20 cellular contexts compared by ENCODE assay signal in the genomic region with DNA sequence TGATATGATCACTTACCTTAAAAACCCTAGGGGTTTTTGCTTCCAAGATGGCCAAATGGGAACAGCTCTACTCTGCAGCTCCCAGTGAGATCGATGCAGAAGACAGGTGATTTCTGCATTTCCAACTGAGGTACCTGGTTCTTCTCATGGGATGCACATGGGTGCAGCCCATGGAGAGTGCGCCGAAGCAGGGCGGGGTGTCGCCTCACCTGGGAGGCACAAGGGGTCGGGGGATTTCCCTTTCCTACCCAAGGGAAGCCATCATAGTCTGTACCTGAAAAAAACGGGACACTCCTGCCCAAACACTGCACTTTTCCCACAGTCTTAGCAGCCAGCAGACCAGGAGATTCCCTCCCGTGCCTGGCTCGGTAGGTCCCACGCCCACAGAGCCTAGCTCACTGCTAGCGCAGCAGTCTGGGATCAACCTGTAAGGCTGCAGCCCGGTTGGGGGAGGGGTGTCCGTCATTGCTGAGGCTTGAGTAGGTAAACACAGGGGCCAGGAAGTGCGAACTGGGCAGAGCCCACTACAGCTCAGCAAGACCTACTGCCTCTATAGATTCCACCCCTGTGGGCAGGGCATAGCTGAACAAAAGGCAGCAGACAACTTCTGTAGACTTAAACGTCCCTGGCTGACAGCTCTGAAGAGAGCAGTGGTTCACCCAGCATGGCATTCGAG.
A peak's percentile ranks its signal among the peaks of the same experiment; 100 is the strongest.
DNase-seq lines count a peak whose midpoint lies in the region; ATAC-seq and FAIRE-seq lines count a peak whose summit lies in the region.
"Had no signal": no experiment of that assay in that cellular context is flagged by ENCODE, and none has a peak within 500 bp of the region (broad histone marks: within the 10 kb centered on the region; RNA-seq: fewer than 3 reads in every experiment).

No MANE protein-coding gene starts in this region.

- H3K4me2 ChIP-seq in trophoblast cell (ENCODE audit: low read length) = no peak overlapping the region

- H3K23ac ChIP-seq in trophoblast cell (ENCODE audit: low read length) = no peak overlapping the region

- H3K27me3 ChIP-seq in trophoblast cell (ENCODE audit: insufficient read depth, low read length) = no peaks in the 10 kb centered on the region
- H3K27me3 ChIP-seq: MG63 had no signal

- WGBS in trophoblast cell (ENCODE audit: extremely low coverage, insufficient coverage, insufficient read length) = no CpG with 5 or more reads among the region's 16 CpGs

- no peak overlapping the region for H2BK12ac ChIP-seq in trophoblast cell (ENCODE audit: low read length)

- no peak overlapping the region for H3K9ac ChIP-seq in trophoblast cell (ENCODE audit: low read length)

- no peak overlapping the region for H4K8ac ChIP-seq in trophoblast cell (ENCODE audit: low read depth, low read length)

- no peak for ATAC-seq in GM19463 (IDR thresholded peaks at IDR 0.05; ENCODE audit: unreplicated experiment)
- ATAC-seq: GM12878 had no signal

- no peak overlapping the region for H3K14ac ChIP-seq in trophoblast cell (ENCODE audit: low read length)

- H2BK5ac ChIP-seq in trophoblast cell (ENCODE audit: low read depth, low read length, poor library complexity) = no peak overlapping the region

- H3K4me3 ChIP-seq in trophoblast cell (ENCODE audit: low read depth, low read length) = no peak overlapping the region
- H3K4me3 ChIP-seq: GM12878, MG63 had no signal

- DNase-seq in DMS153 (lab: John Stamatoyannopoulos, UW) (peak; percentile 38), DMS153 treated with DMSO at 0.1 percent for 48 hours (lab: John Stamatoyannopoulos, UW; ENCODE audit: unreplicated experiment) (no peak), NCI-H510A treated with DMSO at 0.1 percent for 48 hours (lab: John Stamatoyannopoulos, UW) (peak; percentile 11), iPS DF 4.7 (ENCODE audit: extremely low read depth, low spot score) (peak; percentile 22), trophoblast cell (no peak), frontal cortex (ENCODE audit: low spot score in 2 of 2) (no peak), T1000 (lab: John Stamatoyannopoulos, UW) (no peak)
- DNase-seq: CD4-positive, CD25-positive, alpha-beta regulatory T cell; DMS79; IMR-90; Karpas-422; MG63; NCI-H1092; NCI-H1694; NCI-H82; SW 1271 had no signal

- H3K9me3 ChIP-seq in trophoblast cell (ENCODE audit: insufficient read depth, low read depth, low read length) = peaks cover 4% of the 10 kb centered on the region
- H3K9me3 ChIP-seq: MG63 had no signal

- H2BK120ac ChIP-seq in trophoblast cell (ENCODE audit: insufficient read depth, low read length, poor library complexity) = no peak overlapping the region

- no peak overlapping the region for H4K12ac ChIP-seq in trophoblast cell (ENCODE audit: low read depth, low read length)

- H3K27ac ChIP-seq in trophoblast cell (ENCODE audit: low read depth, low read length) = no peak overlapping the region
- H3K27ac ChIP-seq: 22Rv1 had no signal

- H3K79me1 ChIP-seq in trophoblast cell (ENCODE audit: low read length) = no peaks in the 10 kb centered on the region

- no peak overlapping the region for H2AFZ ChIP-seq in trophoblast cell (ENCODE audit: insufficient read depth, low read length, poor library complexity)

- H2AK5ac ChIP-seq in trophoblast cell (ENCODE audit: low read length) = peak overlapping the region; percentile 26

- no peak overlapping the region for H3K18ac ChIP-seq in trophoblast cell (ENCODE audit: low read length)

- no peak for FAIRE-seq in frontal cortex (lab: Jason Lieb, UNC)
- FAIRE-seq: G401.6, GM12878 had no signal

- H3K36me3 ChIP-seq in trophoblast cell (ENCODE audit: control insufficient read depth in 1 of 2, insufficient read depth in 2 of 2, low read length in 2 of 2) = no peaks in the 10 kb centered on the region
- H3K36me3 ChIP-seq: MG63 had no signal

- no peaks in the 10 kb centered on the region for H3K79me2 ChIP-seq in trophoblast cell (ENCODE audit: control insufficient read depth, insufficient read depth, low read length, poor library complexity)

- no peak overlapping the region for H4K91ac ChIP-seq in trophoblast cell (ENCODE audit: low read depth, low read length)

- no peak overlapping the region for H3K4ac ChIP-seq in trophoblast cell (ENCODE audit: low read depth, low read length)

- H3K4me1 ChIP-seq in trophoblast cell (ENCODE audit: control insufficient read depth in 1 of 2, insufficient read depth in 2 of 2, low read length in 2 of 2) = peaks cover 0 to 6% of the 10 kb centered on the region in 2 experiments

Comparison
In these comparisons a context has a peak if more than half of its experiments do, and no peak if none do; other contexts are left out.
1. DNase-seq: peak in DMS153 (single experiment), NCI-H510A treated with DMSO at 0.1 percent for 48 hours (single experiment) and iPS DF 4.7 (single experiment); none in DMS153 treated with DMSO at 0.1 percent for 48 hours (single experiment), trophoblast cell (0 of 2), frontal cortex (0 of 2) and T1000 (single experiment).